32 cellular contexts compared by ENCODE assay signal in genomic region chr1:31443673-31444072, GRCh38. TPM values are rescaled to one million over a fixed set of nuclear protein-coding genes. Genes with fewer than 3 reads are reported as not detected.
"Had no signal": no experiment of that assay in that cellular context is flagged by ENCODE, and none has a peak within 500 bp of the region (broad histone marks: within the 10 kb centered on the region; RNA-seq: fewer than 3 reads in every experiment).

No MANE protein-coding gene starts in this region.

- H3K27me3 ChIP-seq: adrenal gland, body of pancreas, esophagus muscularis mucosa, gastrocnemius medialis had no signal

- H3K36me3 ChIP-seq: adrenal gland, esophagus muscularis mucosa, gastrocnemius medialis had no signal

- H3K4me3 ChIP-seq: adrenal gland, body of pancreas, esophagus muscularis mucosa, gastrocnemius medialis had no signal

- H3K9me3 ChIP-seq: adrenal gland, body of pancreas, gastrocnemius medialis had no signal

- ATAC-seq: activated CD4-positive, alpha-beta T cell treated with anti-CD3 and anti-CD28 coated beads for 36 hours; activated CD8-positive, alpha-beta memory T cell treated with anti-CD3 and anti-CD28 coated beads, Interleukin-2, amount 10 ng/mL, durations not matched to agents 7 days and 5 days; activated CD8-positive, alpha-beta T cell treated with anti-CD3 and anti-CD28 coated beads, Interleukin-2, amount 10 ng/mL, durations not matched to agents 7 days and 5 days; activated naive CD8-positive, alpha-beta T cell treated with anti-CD3 and anti-CD28 coated beads, Interleukin-2, amount 50 U/mL, for 24 hours; body of pancreas; effector memory CD8-positive, alpha-beta T cell; foreskin keratinocyte; gastrocnemius medialis; T-helper 17 cell had no signal

- DNase-seq: activated CD4-positive, alpha-beta memory T cell treated with anti-CD3 and anti-CD28 coated beads for 36 hours; activated CD4-positive, alpha-beta T cell treated with anti-CD3 and anti-CD28 coated beads for 36 hours; activated CD4-positive, alpha-beta T cell treated with anti-CD3 and anti-CD28 coated beads, Interleukin-2, amount 10 ng/mL, durations not matched to agents 24 days and 14 days; activated CD4-positive, CD25-positive, alpha-beta regulatory T cell; activated CD4-positive, CD25-positive, alpha-beta regulatory T cell treated with anti-CD3 and anti-CD28 coated beads, Interleukin-2, amount 50 U/mL, for 72 hours; activated CD8-positive, alpha-beta memory T cell treated with anti-CD3 and anti-CD28 coated beads, Interleukin-2, amount 10 ng/mL, durations not matched to agents 7 days and 5 days; activated CD8-positive, alpha-beta memory T cell treated with anti-CD3 and anti-CD28 coated beads, Interleukin-2, amount 50 U/mL, for 4 hours; activated CD8-positive, alpha-beta T cell treated with anti-CD3 and anti-CD28 coated beads, Interleukin-2, amount 10 ng/mL, durations not matched to agents 7 days and 5 days; activated effector memory CD4-positive, alpha-beta T cell treated with anti-CD3 and anti-CD28 coated beads, Interleukin-2, amount 50 U/mL, for 16 hours; activated naive CD4-positive, alpha-beta T cell treated with anti-CD3 and anti-CD28 coated beads for 36 hours; activated naive CD8-positive, alpha-beta T cell treated with anti-CD3 and anti-CD28 coated beads for 36 hours; activated naive CD8-positive, alpha-beta T cell treated with anti-CD3 and anti-CD28 coated beads, Interleukin-2, amount 50 U/mL, for 24 hours; activated T-cell treated with anti-CD3 and anti-CD28 coated beads, Interleukin-2, amount 50 U/mL, for 1 hour; activated T-cell treated with anti-CD3 and anti-CD28 coated beads, Interleukin-2, amount 50 U/mL, for 48 hours; adrenal gland; amygdala; aorta; body of pancreas; caudate nucleus; cortex of kidney; dermis blood vessel endothelial cell; effector CD4-positive, alpha-beta T cell; effector memory CD8-positive, alpha-beta T cell; erythroblast; foreskin keratinocyte; gastrocnemius medialis; glutamatergic neuron; T-helper 1 cell; T-helper 17 cell; T1000 had no signal

- H3K27ac ChIP-seq: adrenal gland, esophagus muscularis mucosa, foreskin keratinocyte, gastrocnemius medialis had no signal

- H3K4me1 ChIP-seq: adrenal gland, esophagus muscularis mucosa, foreskin keratinocyte had no signal

RNA-seq across cellular contexts. Expression of gene SERINC2, which starts 30.7 kb away (rescaled TPM):
- total RNA-seq: activated CD4-positive, alpha-beta T cell treated with anti-CD3 and anti-CD28 coated beads, Interleukin-2, amount 10 ng/mL, durations not matched to agents 24 days and 14 days; activated T-helper 1 cell treated with anti-CD3 and anti-CD28 coated beads, Interleukin-12 subunit alpha, Interleukin-12 subunit beta, Interleukin-2, Interleukin-4 antibody, amounts not matched to agents 30 ng/mL and 10 ng/mL and 1 ng/mL, durations not matched to agents 14 hours and 24 hours and 36 hours had no signal
